Comparison of ENCODE assay signal across 8 cellular contexts in the genomic region with DNA sequence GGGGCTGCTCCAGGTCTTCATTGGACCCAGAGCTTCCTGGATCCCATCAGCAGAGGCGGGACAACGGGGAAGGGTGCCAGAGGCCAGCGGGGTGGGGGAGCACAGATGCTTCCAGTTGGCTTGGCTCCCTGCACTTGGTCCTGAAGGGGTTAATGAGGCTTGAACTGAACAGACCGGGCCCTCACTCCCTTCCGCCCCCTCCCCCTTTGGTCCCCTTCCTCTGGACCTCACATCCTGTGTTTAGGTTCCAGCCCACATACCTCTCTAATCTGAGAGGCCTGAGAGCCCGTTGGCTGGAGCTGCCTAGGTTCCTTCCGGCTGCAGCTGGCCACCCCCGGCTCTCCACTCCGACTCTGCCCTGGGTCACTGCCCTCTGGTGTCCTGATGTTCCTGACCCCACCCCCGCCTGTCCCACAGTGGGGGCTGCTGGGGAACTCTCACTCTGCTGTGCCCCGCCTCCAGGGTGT. TPM values are rescaled to one million over a fixed set of nuclear protein-coding genes. Genes with fewer than 3 reads are reported as not detected.
DNase-seq lines count a peak whose midpoint lies in the region; ATAC-seq and TF ChIP-seq lines count a peak whose summit lies in the region.

No MANE protein-coding gene starts in this region.

- CTCF ChIA-PET in activated CD4-positive, alpha-beta T cell treated with anti-CD3 and anti-CD28 coated beads, Interleukin-2, amount 10 ng/mL, durations not matched to agents 7 days and 5 days (lab: Charles Lee), result interaction anchor here (0.7 to 7.0 kb wide), 30 partner anchors 9 to 499 kb away, joined by 3 to 64 read pairs (median 4); partner anchors contain the start of genes ASB6, C9orf50, IER5L and NTMT1

- H3K36me3 ChIP-seq in left lung (peaks cover 0 to 51% of the 10 kb centered on the region in 2 donors), thymus (ENCODE audit: control insufficient read depth, insufficient read depth) (peaks cover 49% of the 10 kb centered on the region)

- H3K9me3 Mint-ChIP-seq in chondrocyte (ENCODE audit: low read depth), result no peaks in the 10 kb centered on the region
- no peaks in the 10 kb centered on the region for H3K9me3 Mint-ChIP-seq in activated CD4-positive, alpha-beta T cell treated with anti-CD3 and anti-CD28 coated beads, Interleukin-2, amount 10 ng/mL, durations not matched to agents 7 days and 5 days

- H3K36me3 Mint-ChIP-seq in chondrocyte (ENCODE audit: low read depth), result peaks cover 8% of the 10 kb centered on the region
- peaks cover 16% of the 10 kb centered on the region for H3K36me3 Mint-ChIP-seq in activated CD4-positive, alpha-beta T cell treated with anti-CD3 and anti-CD28 coated beads, Interleukin-2, amount 10 ng/mL, durations not matched to agents 7 days and 5 days (ENCODE audit: low read depth)

- H3K27me3 ChIP-seq in left lung (no peaks in the 10 kb centered on the region), thymus (ENCODE audit: control insufficient read depth, insufficient read depth) (no peaks in the 10 kb centered on the region)

- H3K4me3 ChIP-seq in left lung (no peak overlapping the region), thymus (ENCODE audit: low read length) (no peak overlapping the region)

- DNase-seq in LHCN-M2 (ENCODE audit: low read depth), result peak; percentile 37
- no peak for DNase-seq in chondrocyte (ENCODE audit: low spot score)
- DNase-seq in left lung, result peak; percentile 63 to 78
- no peak for DNase-seq in NCI-H774 (lab: John Stamatoyannopoulos, UW)
- no peak for DNase-seq in activated CD4-positive, alpha-beta T cell treated with anti-CD3 and anti-CD28 coated beads, Interleukin-2, amount 10 ng/mL, durations not matched to agents 7 days and 5 days
- DNase-seq in stimulated activated CD4-positive, alpha-beta T cell treated with anti-CD3 and anti-CD28 coated beads, Interleukin-15, amount 100 ng/mL, for 24 hours, result no peak

- WGBS in thymus, result 88% methylated on average over 11 of the region's 11 CpGs

- H3K27me3 Mint-ChIP-seq in chondrocyte (ENCODE audit: low read depth), result no peaks in the 10 kb centered on the region
- H3K27me3 Mint-ChIP-seq in activated CD4-positive, alpha-beta T cell treated with anti-CD3 and anti-CD28 coated beads, Interleukin-2, amount 10 ng/mL, durations not matched to agents 7 days and 5 days, result no peaks in the 10 kb centered on the region

- peaks cover 71 to 84% of the 10 kb centered on the region in 2 donors for H3K4me1 ChIP-seq in left lung
- peaks cover 33% of the 10 kb centered on the region for H3K4me1 ChIP-seq in thymus (ENCODE audit: control insufficient read depth, insufficient read depth, low read length)

- POLR2A ChIA-PET in activated CD4-positive, alpha-beta T cell treated with anti-CD3 and anti-CD28 coated beads, Interleukin-2, amount 10 ng/mL, durations not matched to agents 7 days and 5 days (lab: Charles Lee), result no interaction called here

- H3K9me3 ChIP-seq in left lung (no peaks in the 10 kb centered on the region), thymus (ENCODE audit: control insufficient read depth) (peaks cover 1% of the 10 kb centered on the region)

- ATAC-seq in left lung (peak; percentile 3), GM19324 (IDR thresholded peaks at IDR 0.05; ENCODE audit: low FRiP score, unreplicated experiment) (no peak)

- peak overlapping the region; percentile 49 for H3K4me3 Mint-ChIP-seq in chondrocyte (ENCODE audit: unreplicated experiment)
- no peak overlapping the region for H3K4me3 Mint-ChIP-seq in activated CD4-positive, alpha-beta T cell treated with anti-CD3 and anti-CD28 coated beads, Interleukin-2, amount 10 ng/mL, durations not matched to agents 7 days and 5 days

- intact Hi-C loops in left lung (cut with DNase I), result loop anchor here in 1 of 2 donors (10.0 kb wide), 1 partner anchor 471 kb away; no protein-coding TSS in a partner anchor

- H3K27ac Mint-ChIP-seq in chondrocyte (ENCODE audit: unreplicated experiment), result peak overlapping the region; percentile 100
- H3K27ac Mint-ChIP-seq in activated CD4-positive, alpha-beta T cell treated with anti-CD3 and anti-CD28 coated beads, Interleukin-2, amount 10 ng/mL, durations not matched to agents 7 days and 5 days, result no peak overlapping the region

- peaks cover 84% of the 10 kb centered on the region for H3K4me1 Mint-ChIP-seq in chondrocyte (ENCODE audit: low read depth)
- H3K4me1 Mint-ChIP-seq in activated CD4-positive, alpha-beta T cell treated with anti-CD3 and anti-CD28 coated beads, Interleukin-2, amount 10 ng/mL, durations not matched to agents 7 days and 5 days, result peaks cover 44% of the 10 kb centered on the region

- TF ChIP-seq CTCF in chondrocyte (IDR thresholded peaks at IDR 0.05) (no peak), left lung (IDR thresholded peaks at IDR 0.05) (no peak)

- H3K27ac ChIP-seq in left lung (peak overlapping the region; percentile 99 to 100), thymus (ENCODE audit: low read depth) (peak overlapping the region; percentile 61)

RNA-seq across cellular contexts. Expression of gene PTPA, which starts 32.3 kb away (rescaled TPM):
- total RNA-seq in LHCN-M2 (2014; rRNA removed) (113 and 122 TPM in 2 replicates), chondrocyte (133 to 143 TPM (median 143 TPM) in 3 replicates), left lung (100 to 1,000 TPM; 132 to 138 TPM)
- polyA plus RNA-seq in LHCN-M2 (2012), result 113 TPM
- 70.1 TPM for polyA plus RNA-seq in thymus
- total RNA-seq in activated CD4-positive, alpha-beta T cell treated with anti-CD3 and anti-CD28 coated beads, Interleukin-2, amount 10 ng/mL, durations not matched to agents 7 days and 5 days, result 100 to 1,000 TPM in 1 of 2 experiments, 10 to 100 TPM in 1; 96.4 to 111 TPM

RNA-seq across cellular contexts. Expression of gene CRAT, which starts 32.9 kb away (rescaled TPM):
- total RNA-seq in LHCN-M2 (2014; rRNA removed) (41.9 and 47.9 TPM in 2 replicates), chondrocyte (43.9 to 49.0 TPM (median 45.2 TPM) in 3 replicates), left lung (10 to 100 TPM; 16.8 to 33.2 TPM)
- 43.1 TPM for polyA plus RNA-seq in LHCN-M2 (2012)
- 9.4 TPM for polyA plus RNA-seq in thymus
- total RNA-seq in activated CD4-positive, alpha-beta T cell treated with anti-CD3 and anti-CD28 coated beads, Interleukin-2, amount 10 ng/mL, durations not matched to agents 7 days and 5 days, result 10 to 100 TPM; 20.4 to 25.2 TPM

RNA-seq across cellular contexts. Expression of gene IER5L, which starts 34.6 kb away (rescaled TPM):
- 10.7 and 12.5 TPM in 2 replicates for total RNA-seq in LHCN-M2 (2014; rRNA removed)
- polyA plus RNA-seq in LHCN-M2 (2012), result 5.1 TPM
- 37.2 to 56.5 TPM (median 38.6 TPM) in 3 replicates for total RNA-seq in chondrocyte
- total RNA-seq in left lung, result 10 to 100 TPM; 17.9 to 21.4 TPM
- 13.7 TPM for polyA plus RNA-seq in thymus
- total RNA-seq in activated CD4-positive, alpha-beta T cell treated with anti-CD3 and anti-CD28 coated beads, Interleukin-2, amount 10 ng/mL, durations not matched to agents 7 days and 5 days, result 1 to 10 TPM; 1.8 to 2.3 TPM

Comparison
In these comparisons a context has a peak if more than half of its experiments do, and no peak if none do; other contexts are left out.
1. DNase-seq: peak in LHCN-M2 (single experiment) and left lung (2 of 2); none in chondrocyte (single experiment), NCI-H774 (single experiment), activated CD4-positive, alpha-beta T cell treated with anti-CD3 and anti-CD28 coated beads, Interleukin-2, amount 10 ng/mL, durations not matched to agents 7 days and 5 days (single experiment) and stimulated activated CD4-positive, alpha-beta T cell treated with anti-CD3 and anti-CD28 coated beads, Interleukin-15, amount 100 ng/mL, for 24 hours (single experiment).